In the genomic region with DNA sequence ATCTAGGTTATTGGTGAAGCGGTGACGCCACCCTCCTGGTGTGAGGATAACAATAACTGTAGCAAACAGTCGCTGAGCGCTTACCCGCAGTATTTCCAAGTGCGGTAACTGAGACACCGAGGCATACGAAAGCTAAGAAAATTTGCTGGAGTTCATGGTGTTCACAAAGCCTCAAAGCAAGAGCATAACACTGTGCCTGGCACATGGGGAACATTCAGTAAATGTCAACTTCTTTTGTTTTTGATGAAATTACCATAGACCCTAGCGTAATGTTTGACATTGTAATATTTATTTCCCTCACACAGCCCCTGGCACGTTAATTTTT, we compare ENCODE assay signal across 8 cellular contexts. TPM values are rescaled to one million over a fixed set of nuclear protein-coding genes. Genes with fewer than 3 reads are reported as not detected.
DNase-seq lines count a peak whose midpoint lies in the region; ATAC-seq and TF ChIP-seq lines count a peak whose summit lies in the region.

No MANE protein-coding gene starts in this region.

- peaks cover 6% of the 10 kb centered on the region for H3F3A ChIP-seq in GM23248 (ENCODE audit: insufficient read depth)

- peak overlapping the region; percentile 86 for H3K4me3 ChIP-seq in GM23248
- peak overlapping the region; percentile 86 for H3K4me3 ChIP-seq in WI38 (ENCODE audit: low read depth, low read length)
- H3K4me3 ChIP-seq in foreskin fibroblast (ENCODE audit: low read depth in 1 of 2, low read length in 2 of 2), result peak overlapping the region; percentile 84 to 87
- H3K4me3 ChIP-seq in gastrocnemius medialis, result peak overlapping the region; percentile 84 to 89 (median 86)

- in situ Hi-C loops in GM23248 (cut with MboI) (no loop called here), gastrocnemius medialis (cut with MboI; ENCODE audit: low sequenced_read_pairs in 4 of 4) (no loop called here)

- H4K20me1 ChIP-seq in GM23248 (ENCODE audit: insufficient read depth), result no peaks in the 10 kb centered on the region

- peak overlapping the region; percentile 96 for H2AFZ ChIP-seq in GM23248

- WGBS in GM23248 (ENCODE audit: low coverage in 1 of 2, low lambda C conversion rate in 2 of 2, missing lambda C conversion rate in 2 of 2), 2 experiments, result 6 to 7% methylated on average over 10 of the region's 10 CpGs

- H3K27me3 ChIP-seq in GM23248 (replicated peaks; ENCODE audit: insufficient read depth) (no peaks in the 10 kb centered on the region), gastrocnemius medialis (no peaks in the 10 kb centered on the region)

- intact Hi-C loops in gastrocnemius medialis (cut with DNase I; ENCODE audit: low total_unique reads), result no loop called here

- ATAC-seq in gastrocnemius medialis (no peak), GM21526 (IDR thresholded peaks at IDR 0.05; ENCODE audit: low FRiP score, unreplicated experiment) (no peak)

- no peak for TF ChIP-seq POLR2A in gastrocnemius medialis (IDR thresholded peaks at IDR 0.05)

- H3K4me2 ChIP-seq in GM23248 (ENCODE audit: unreplicated experiment), result peak overlapping the region; percentile 80

- H3K9me3 ChIP-seq in GM23248 (ENCODE audit: low read depth) (no peaks in the 10 kb centered on the region), gastrocnemius medialis (no peaks in the 10 kb centered on the region)

- TF ChIP-seq CTCF in WI38 (IDR thresholded peaks at IDR 0.05; ENCODE audit: low read depth, low read length) (no peak), foreskin fibroblast (IDR thresholded peaks at IDR 0.05; ENCODE audit: low read depth, low read length) (no peak), gastrocnemius medialis (IDR thresholded peaks at IDR 0.05 in 4 of 5, conservative IDR thresholded peaks at IDR 0.05 in 1 of 5) (no peak)

- no peaks in the 10 kb centered on the region for H3K9me2 ChIP-seq in GM23248 (ENCODE audit: insufficient read depth)

- H3K36me3 ChIP-seq in GM23248 (ENCODE audit: low read depth), result peaks cover 3% of the 10 kb centered on the region; the same call in 1 of the 2 replicates
- no peaks in the 10 kb centered on the region for H3K36me3 ChIP-seq in gastrocnemius medialis

- H3K4me1 ChIP-seq in GM23248 (ENCODE audit: insufficient read depth) (no peaks in the 10 kb centered on the region), gastrocnemius medialis (peaks cover 4 to 13% of the 10 kb centered on the region in 2 donors)

- DNase-seq in GM23248 (no peak), foreskin fibroblast (no peak), gastrocnemius medialis (no peak), DMS 273 (lab: John Stamatoyannopoulos, UW; ENCODE audit: unreplicated experiment) (no peak), occipital lobe (lab: John Stamatoyannopoulos, UW) (no peak), COR-L47 (lab: John Stamatoyannopoulos, UW) (no peak)

- peaks cover 22% of the 10 kb centered on the region for H3K79me2 ChIP-seq in GM23248 (ENCODE audit: insufficient read depth)

- H3K9ac ChIP-seq in GM23248, result peak overlapping the region; percentile 82

- H3K27ac ChIP-seq in GM23248, result peak overlapping the region; percentile 68
- H3K27ac ChIP-seq in gastrocnemius medialis, result peak overlapping the region; percentile 86 to 93 (median 91)

RNA-seq across cellular contexts. Expression of a gene that starts 0.8 kb away (rescaled TPM):
- 21.6 and 60.4 TPM in 2 replicates for total RNA-seq in GM23248 (2014; rRNA removed; shearing (Covaris generic))
- 17.2 and 17.5 TPM in 2 replicates for polyA plus RNA-seq in GM23248 (2016; fragmentation: Nextera tagmentation; extraction: Ambion mirVana)
- total RNA-seq in gastrocnemius medialis (10 to 100 TPM; 12.5 to 34.6 (median 25.8) TPM), occipital lobe (31.5 TPM)

RNA-seq across cellular contexts. Expression of a gene that starts 12.1 kb away (rescaled TPM):
- total RNA-seq in GM23248 (2014; rRNA removed; shearing (Covaris generic)), result not detected in 2 replicates
- polyA plus RNA-seq in GM23248 (2016; fragmentation: Nextera tagmentation; extraction: Ambion mirVana), result not detected in 2 replicates
- total RNA-seq in gastrocnemius medialis, result 10 to 100 TPM in 3 of 4 donors, 1 to 10 TPM in 1; 5.3 to 13.8 (median 12.8) TPM
- total RNA-seq in occipital lobe, result 4.5 TPM
